In the genomic region with DNA sequence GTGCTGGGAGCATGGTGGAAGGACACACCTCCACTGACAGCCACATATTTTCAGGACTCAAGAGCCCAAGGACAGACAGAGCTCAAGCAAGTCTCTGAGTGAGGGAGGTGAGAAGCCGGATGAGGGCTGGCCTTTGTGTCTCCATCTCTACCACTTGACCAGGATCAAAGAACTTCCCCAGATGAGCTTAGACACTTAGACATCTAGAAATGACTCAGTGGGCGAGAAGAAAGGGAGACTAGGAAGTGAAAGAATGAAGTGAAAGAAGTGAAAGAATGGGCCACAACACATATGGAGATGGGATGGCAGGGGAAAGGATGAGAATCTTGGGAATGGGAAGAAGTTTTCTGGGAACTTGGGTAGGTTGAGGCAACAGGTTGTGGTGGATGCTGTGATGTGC, we compare ENCODE assay signal across 20 cellular contexts.
"Had no signal": no experiment of that assay in that cellular context is flagged by ENCODE, and none has a peak within 500 bp of the region (broad histone marks: within the 10 kb centered on the region; RNA-seq: fewer than 3 reads in every experiment).

No MANE protein-coding gene starts in this region.

- H3K36me3 ChIP-seq: colonic mucosa, esophagus muscularis mucosa, pancreas, sigmoid colon, spleen, stomach, thoracic aorta had no signal

- H3K27me3 ChIP-seq: body of pancreas, colonic mucosa, hepatocyte, pancreas, sigmoid colon, spleen, stomach had no signal

- DNase-seq: activated CD4-positive, alpha-beta T cell treated with anti-CD3 and anti-CD28 coated beads for 4 hours; activated CD8-positive, alpha-beta memory T cell treated with anti-CD3 and anti-CD28 coated beads, Interleukin-2, amount 50 U/mL, for 4 hours; activated CD8-positive, alpha-beta T cell treated with anti-CD3 and anti-CD28 coated beads for 36 hours; activated gamma-delta T cell treated with Interleukin-2 at 50 U/mL for 16 hours; amniotic stem cell; body of pancreas; caudate nucleus; colonic mucosa; islet precursor cell; mammary epithelial cell; naive thymus-derived CD4-positive, alpha-beta T cell; pancreas; sigmoid colon; spleen; stomach had no signal

- H3K79me2 ChIP-seq: hepatocyte had no signal

- H3K27ac ChIP-seq: body of pancreas, colonic mucosa, esophagus muscularis mucosa, hepatocyte, pancreas, sigmoid colon, spleen, stomach, thoracic aorta had no signal

- H2AFZ ChIP-seq: hepatocyte had no signal

- H3K4me3 ChIP-seq: body of pancreas, colonic mucosa, esophagus muscularis mucosa, hepatocyte, pancreas, sigmoid colon, spleen, stomach, thoracic aorta had no signal

- H3K4me2 ChIP-seq: hepatocyte had no signal

- H3K9me3 ChIP-seq: body of pancreas, colonic mucosa, esophagus muscularis mucosa, pancreas, sigmoid colon, spleen, stomach, thoracic aorta had no signal

- H3K4me1 ChIP-seq: body of pancreas, colonic mucosa, pancreas, sigmoid colon, spleen, stomach had no signal

- ATAC-seq: activated CD8-positive, alpha-beta T cell treated with anti-CD3 and anti-CD28 coated beads for 36 hours; body of pancreas; left lobe of liver; naive thymus-derived CD4-positive, alpha-beta T cell; pancreas; WTC11 had no signal
